In the genomic region with DNA sequence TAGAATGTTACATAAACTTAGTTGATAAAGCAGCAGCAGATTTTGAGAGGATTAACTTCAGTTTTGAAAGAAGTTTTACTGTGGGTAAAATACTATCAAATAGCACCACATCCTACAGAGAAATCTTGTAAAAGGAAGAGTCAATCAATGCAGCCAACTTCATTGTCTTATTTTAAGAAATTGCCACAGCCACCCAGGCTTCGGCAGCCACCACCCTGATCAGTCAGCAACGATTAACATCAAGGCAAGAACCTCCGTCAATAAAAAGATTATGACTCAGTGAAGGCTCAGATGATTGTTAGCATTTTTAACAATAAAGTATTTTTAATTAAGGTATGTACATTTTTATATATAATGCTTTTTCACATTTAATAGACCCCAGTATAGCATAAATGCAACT, we compare ENCODE assay signal across 35 cellular contexts.
A peak's percentile ranks its signal among the peaks of the same experiment; 100 is the strongest.
DNase-seq lines count a peak whose midpoint lies in the region; ATAC-seq and TF ChIP-seq lines count a peak whose summit lies in the region.
"Had no signal": no experiment of that assay in that cellular context is flagged by ENCODE, and none has a peak within 500 bp of the region (broad histone marks: within the 10 kb centered on the region; RNA-seq: fewer than 3 reads in every experiment).

No MANE protein-coding gene starts in this region.

- no peak for DNase-seq in PC-3
- DNase-seq in head of caudate nucleus = peak in 31 of 42 donors; percentile 3 to 74 (median 25)
- DNase-seq in putamen (ENCODE audit: low spot score) = peak; percentile 16
- peak; percentile 29 for DNase-seq in retinal pigment epithelial cell (ENCODE audit: low read depth)
- DNase-seq in activated T-cell treated with anti-CD3 and anti-CD28 coated beads, Interleukin-2, amount 50 U/mL, for 24 hours = no peak
- DNase-seq: 8988T; ACHN; AML-193; BE2C; C1 segment of cervical spinal cord; Caco-2; Calu3; CD4-positive, alpha-beta memory T cell; CD4-positive, alpha-beta T cell; CD4-positive, CD25-positive, alpha-beta regulatory T cell; CD8-positive, alpha-beta memory T cell; CD8-positive, alpha-beta T cell; COR-L47; DMS 273 treated with DMSO at 0.1 percent for 48 hours; DMS153; DMS53; DMS79; DMS79 treated with DMSO at 0.1 percent for 48 hours; DND-41; EL had no signal

- H3K9ac ChIP-seq in PC-3 (ENCODE audit: low read length) = no peak overlapping the region
- H3K9ac ChIP-seq: BLaER1; BLaER1 treated with 17β-estradiol and CSF1 and Interleukin-3, amounts not matched to agents 10 nM and 100 nM had no signal

- CTCF ChIA-PET in PC-3 (lab: Charles Lee) = no interaction called here

- no peaks in the 10 kb centered on the region for H3K79me2 ChIP-seq in PC-3 (ENCODE audit: low read length)

- peaks cover 7% of the 10 kb centered on the region; the same call in 1 of the 2 replicates for H3K27me3 ChIP-seq in PC-3 (ENCODE audit: low read length)
- H3K27me3 ChIP-seq: BE2C; BLaER1; BLaER1 treated with 17β-estradiol and CSF1 and Interleukin-3, amounts not matched to agents 10 nM and 100 nM had no signal

- no peak overlapping the region for H2AFZ ChIP-seq in PC-3 (ENCODE audit: low read length)

- no peaks in the 10 kb centered on the region for H4K20me1 ChIP-seq in PC-3 (ENCODE audit: low read length)
- H4K20me1 ChIP-seq: BLaER1; BLaER1 treated with 17β-estradiol and CSF1 and Interleukin-3, amounts not matched to agents 10 nM and 100 nM had no signal

- no peaks in the 10 kb centered on the region for H3F3A ChIP-seq in PC-3 (ENCODE audit: low read length, unreplicated experiment)

- no peak for TF ChIP-seq POLR2A in GM18505 (IDR thresholded peaks at IDR 0.05; ENCODE audit: borderline replicate concordance, extremely low read depth, insufficient read depth, insufficient read length)

- no peak overlapping the region for H3K4me3 ChIP-seq in PC-3 (ENCODE audit: low read length)
- H3K4me3 ChIP-seq in retinal pigment epithelial cell (ENCODE audit: low read length) = no peak overlapping the region
- H3K4me3 ChIP-seq: A549; BLaER1; BLaER1 treated with 17β-estradiol and CSF1 and Interleukin-3, amounts not matched to agents 10 nM and 100 nM had no signal

- H3K27ac Mint-ChIP-seq in activated T-cell treated with anti-CD3 and anti-CD28 coated beads, Interleukin-2, amount 50 U/mL, for 24 hours = no peak overlapping the region
- H3K27ac Mint-ChIP-seq: B cell; CD14-positive monocyte; CD4-positive, alpha-beta memory T cell; CD4-positive, alpha-beta T cell; CD4-positive, CD25-positive, alpha-beta regulatory T cell; CD8-positive, alpha-beta memory T cell; CD8-positive, alpha-beta T cell had no signal

- H3K9me3 Mint-ChIP-seq in activated T-cell treated with anti-CD3 and anti-CD28 coated beads, Interleukin-2, amount 50 U/mL, for 24 hours = no peaks in the 10 kb centered on the region
- H3K9me3 Mint-ChIP-seq: CD4-positive, alpha-beta T cell; CD8-positive, alpha-beta memory T cell; CD8-positive, alpha-beta T cell had no signal

- no peaks in the 10 kb centered on the region for H3K4me1 ChIP-seq in PC-3 (ENCODE audit: insufficient read depth, low read length)
- H3K4me1 ChIP-seq: A549; BE2C; BLaER1; BLaER1 treated with 17β-estradiol and CSF1 and Interleukin-3, amounts not matched to agents 10 nM and 100 nM; Caco-2 had no signal

- POLR2A ChIA-PET in PC-3 (lab: Charles Lee; ENCODE audit: unreplicated experiment) = no interaction called here

- H3K36me3 Mint-ChIP-seq in activated T-cell treated with anti-CD3 and anti-CD28 coated beads, Interleukin-2, amount 50 U/mL, for 24 hours (ENCODE audit: low read depth) = no peaks in the 10 kb centered on the region
- H3K36me3 Mint-ChIP-seq: CD14-positive monocyte; CD4-positive, alpha-beta memory T cell; CD4-positive, CD25-positive, alpha-beta regulatory T cell; CD8-positive, alpha-beta memory T cell; CD8-positive, alpha-beta T cell had no signal

- H3K4me3 Mint-ChIP-seq in activated T-cell treated with anti-CD3 and anti-CD28 coated beads, Interleukin-2, amount 50 U/mL, for 24 hours = no peak overlapping the region
- H3K4me3 Mint-ChIP-seq: B cell; CD14-positive monocyte; CD4-positive, alpha-beta memory T cell; CD4-positive, alpha-beta T cell; CD4-positive, CD25-positive, alpha-beta regulatory T cell; CD8-positive, alpha-beta memory T cell; CD8-positive, alpha-beta T cell had no signal

- intact Hi-C loops in PC-3 (cut with micrococcal nuclease) (no loop called here), head of caudate nucleus (cut with DNase I) (no loop called here)

- no peak overlapping the region for H3K27ac ChIP-seq in PC-3 (ENCODE audit: low read length)
- H3K27ac ChIP-seq: 22Rv1; A549; BLaER1; BLaER1 treated with 17β-estradiol and CSF1 and Interleukin-3, amounts not matched to agents 10 nM and 100 nM; C4-2B had no signal

- TF ChIP-seq CTCF in PC-3 (conservative IDR thresholded peaks at IDR 0.05; ENCODE audit: low read depth, low read length) (no peak), retinal pigment epithelial cell (conservative IDR thresholded peaks at IDR 0.05; ENCODE audit: low read depth, low read length) (no peak)

- no peak overlapping the region for H3K4me2 ChIP-seq in PC-3 (ENCODE audit: low read length)
- H3K4me2 ChIP-seq: A549; BLaER1; BLaER1 treated with 17β-estradiol and CSF1 and Interleukin-3, amounts not matched to agents 10 nM and 100 nM had no signal

- H3K36me3 ChIP-seq in PC-3 (ENCODE audit: low read depth, low read length) = no peaks in the 10 kb centered on the region
- H3K36me3 ChIP-seq: BE2C; BLaER1; BLaER1 treated with 17β-estradiol and CSF1 and Interleukin-3, amounts not matched to agents 10 nM and 100 nM had no signal

- BruUV-seq in PC-3 (replicated peaks; lab: Mats Ljungman, UMichigan) = no TSS peak

- no peaks in the 10 kb centered on the region for H3K9me2 ChIP-seq in PC-3 (replicated peaks; ENCODE audit: low read length)

- ATAC-seq in PC-3 (peak; percentile 35; the same call in 1 of the 2 replicates), GM18520 (IDR thresholded peaks at IDR 0.05; ENCODE audit: unreplicated experiment) (no peak), HG02759 (IDR thresholded peaks at IDR 0.05; ENCODE audit: unreplicated experiment) (no peak), GM18505 (IDR thresholded peaks at IDR 0.05; ENCODE audit: unreplicated experiment) (no peak)
- ATAC-seq: A549; CD8-positive, alpha-beta T cell had no signal

- no peaks in the 10 kb centered on the region for H3K9me3 ChIP-seq in PC-3 (ENCODE audit: low read length)
- H3K9me3 ChIP-seq: A549, Caco-2 had no signal

- H3K27me3 Mint-ChIP-seq in activated T-cell treated with anti-CD3 and anti-CD28 coated beads, Interleukin-2, amount 50 U/mL, for 24 hours = no peaks in the 10 kb centered on the region

- H3K4me1 Mint-ChIP-seq in activated T-cell treated with anti-CD3 and anti-CD28 coated beads, Interleukin-2, amount 50 U/mL, for 24 hours (ENCODE audit: low read depth) = no peaks in the 10 kb centered on the region
- H3K4me1 Mint-ChIP-seq: B cell; CD14-positive monocyte; CD4-positive, alpha-beta memory T cell; CD4-positive, CD25-positive, alpha-beta regulatory T cell; CD8-positive, alpha-beta memory T cell had no signal

Comparison
In these comparisons a context has a peak if more than half of its experiments do, and no peak if none do; other contexts are left out.
1. DNase-seq: peak in head of caudate nucleus (31 of 42), putamen (single experiment) and retinal pigment epithelial cell (single experiment); none in PC-3 (single experiment) and activated T-cell treated with anti-CD3 and anti-CD28 coated beads, Interleukin-2, amount 50 U/mL, for 24 hours (single experiment).